ENCODE assay signal across 2 cellular contexts in the genomic region with DNA sequence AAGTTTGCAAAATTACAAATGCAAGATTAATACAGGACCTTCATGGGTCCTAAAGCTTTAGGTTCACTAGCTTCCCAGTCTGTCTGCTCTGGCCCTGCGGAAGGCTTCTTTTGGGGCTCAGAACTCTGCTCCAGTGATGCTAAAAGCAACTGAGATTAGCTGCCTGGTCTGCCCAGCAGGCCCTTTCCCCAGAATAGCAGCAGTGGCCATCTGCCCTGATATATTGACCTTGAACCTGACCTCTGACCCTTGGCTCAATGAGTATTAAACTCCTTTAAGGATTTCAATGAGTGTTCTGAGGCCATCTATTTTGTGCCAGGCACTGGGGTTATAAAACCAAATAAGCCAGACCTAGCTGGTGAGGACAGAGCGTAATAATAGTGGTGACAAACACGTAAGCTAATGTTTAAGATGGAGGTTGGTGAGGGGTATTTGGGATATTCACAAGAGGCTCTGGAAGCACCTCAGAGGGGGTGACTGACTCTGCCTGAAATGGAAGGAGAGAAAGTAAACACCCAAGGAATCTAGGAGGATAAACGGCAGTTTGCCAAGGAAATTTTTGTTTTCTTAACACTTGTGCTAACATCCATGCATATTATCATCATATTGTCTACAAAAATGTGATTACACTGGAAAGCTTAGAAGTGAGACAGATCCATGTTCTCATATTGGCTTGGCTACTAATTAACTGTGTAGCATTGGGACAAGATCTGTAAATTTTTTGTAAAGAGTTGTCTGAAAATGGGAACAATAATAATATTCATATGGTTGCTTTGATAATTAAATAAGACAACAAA.
TF ChIP-seq lines count a peak whose summit lies in the region.

No MANE protein-coding gene starts in this region.

TF ChIP-seq in A549, 52 proteins besides CTCF, POLR2A, EP300 and RAD21:
- no peak for TF ChIP-seq JUNB (IDR thresholded peaks at IDR 0.05)
- TF ChIP-seq RCOR1 (IDR thresholded peaks at IDR 0.05; ENCODE audit: low read depth, low read length), result no peak
- TF ChIP-seq ZSCAN20 (CRISPR knock-in tag; IDR thresholded peaks at IDR 0.05), result no peak
- TF ChIP-seq TFCP2L1 (CRISPR knock-in tag; IDR thresholded peaks at IDR 0.05), result no peak
- TF ChIP-seq CEBPB (IDR thresholded peaks at IDR 0.05), result no peak
- TF ChIP-seq PHF8 (IDR thresholded peaks at IDR 0.05; ENCODE audit: borderline replicate concordance, low read depth), result no peak
- TF ChIP-seq NR3C1 (IDR thresholded peaks at IDR 0.05), result no peak
- TF ChIP-seq NFE2L2 (conservative IDR thresholded peaks at IDR 0.05; ENCODE audit: low read length), result no peak
- TF ChIP-seq EHMT2 (IDR thresholded peaks at IDR 0.05; ENCODE audit: low read depth), result no peak
- no peak for TF ChIP-seq HOXB13 (CRISPR knock-in tag; IDR thresholded peaks at IDR 0.05; ENCODE audit: low read depth)
- no peak for TF ChIP-seq BCL3 (IDR thresholded peaks at IDR 0.05)
- no peak for TF ChIP-seq HOXB5 (CRISPR knock-in tag; IDR thresholded peaks at IDR 0.05)
- TF ChIP-seq, protein P1, sequence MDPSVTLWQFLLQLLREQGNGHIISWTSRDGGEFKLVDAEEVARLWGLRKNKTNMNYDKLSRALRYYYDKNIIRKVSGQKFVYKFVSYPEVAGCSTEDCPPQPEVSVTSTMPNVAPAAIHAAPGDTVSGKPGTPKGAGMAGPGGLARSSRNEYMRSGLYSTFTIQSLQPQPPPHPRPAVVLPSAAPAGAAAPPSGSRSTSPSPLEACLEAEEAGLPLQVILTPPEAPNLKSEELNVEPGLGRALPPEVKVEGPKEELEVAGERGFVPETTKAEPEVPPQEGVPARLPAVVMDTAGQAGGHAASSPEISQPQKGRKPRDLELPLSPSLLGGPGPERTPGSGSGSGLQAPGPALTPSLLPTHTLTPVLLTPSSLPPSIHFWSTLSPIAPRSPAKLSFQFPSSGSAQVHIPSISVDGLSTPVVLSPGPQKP (IDR thresholded peaks at IDR 0.05; ENCODE audit: low read depth, low read length), result no peak
- no peak for TF ChIP-seq FOSL2 (IDR thresholded peaks at IDR 0.05)
- no peak for TF ChIP-seq FOSL2 (CRISPR knock-in tag; IDR thresholded peaks at IDR 0.05)
- TF ChIP-seq KDM1A (IDR thresholded peaks at IDR 0.05; ENCODE audit: low read depth), result no peak
- TF ChIP-seq CHD4 (IDR thresholded peaks at IDR 0.05; ENCODE audit: borderline replicate concordance), result no peak

TF ChIP-seq in K562, 482 proteins besides CTCF, POLR2A, EP300 and RAD21:
- 0 out of 2 replicates have a peak, but pooled peaks have one; percentile 12 for TF ChIP-seq NR2C1 (IDR thresholded peaks at IDR 0.05)
- TF ChIP-seq NR2C1 (tag; IDR thresholded peaks at IDR 0.05), result no peak
- TF ChIP-seq, protein P2, sequence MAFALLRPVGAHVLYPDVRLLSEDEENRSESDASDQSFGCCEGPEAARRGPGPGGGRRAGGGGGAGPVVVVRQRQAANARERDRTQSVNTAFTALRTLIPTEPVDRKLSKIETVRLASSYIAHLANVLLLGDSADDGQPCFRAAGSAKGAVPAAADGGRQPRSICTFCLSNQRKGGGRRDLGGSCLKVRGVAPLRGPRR (CRISPR knock-in tag; IDR thresholded peaks at IDR 0.05), result no peak
TF ChIP-seq in K562: peak in this region for 1.
